Comparison of ENCODE assay signal across 8 cellular contexts in the genomic region with DNA sequence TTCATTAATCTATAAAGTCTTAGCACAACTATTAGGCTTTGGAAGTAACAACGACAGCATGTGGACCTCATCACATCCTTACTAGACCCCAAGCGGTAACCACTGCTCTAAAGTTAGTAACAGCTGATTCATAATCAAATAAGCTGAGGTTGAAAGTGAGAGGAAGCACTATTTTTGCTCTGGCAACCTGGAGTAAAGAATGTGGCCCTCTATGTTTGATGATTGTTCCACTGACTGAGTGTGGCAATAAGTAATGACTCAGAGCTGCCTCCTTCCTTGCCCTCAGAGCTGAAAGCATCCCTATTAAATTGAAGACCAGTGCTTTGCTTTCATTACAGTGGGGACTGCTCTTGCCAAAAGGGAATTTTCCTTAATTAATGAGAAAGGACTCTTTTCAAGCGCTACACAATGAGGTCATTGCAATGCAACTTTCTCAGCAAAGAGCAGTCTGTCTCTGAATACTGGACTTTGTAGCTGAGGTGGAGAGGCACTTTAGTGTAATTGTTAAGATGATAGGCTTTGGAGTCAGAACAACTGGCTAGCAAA.
DNase-seq lines count a peak whose midpoint lies in the region; ATAC-seq and TF ChIP-seq lines count a peak whose summit lies in the region.

No MANE protein-coding gene starts in this region.

- no peaks in the 10 kb centered on the region for H3K36me3 ChIP-seq in brain microvascular endothelial cell (replicated peaks)

- H3K27me3 ChIP-seq in brain microvascular endothelial cell (replicated peaks) = no peaks in the 10 kb centered on the region

- H3K36me3 Mint-ChIP-seq in WTC11 = peaks cover 49% of the 10 kb centered on the region

- H3K4me1 Mint-ChIP-seq in WTC11 = peaks cover 12% of the 10 kb centered on the region; the same call in 1 of the 2 replicates

- peaks cover 74% of the 10 kb centered on the region for H3K9me3 Mint-ChIP-seq in WTC11

- H3K4me3 ChIP-seq in brain microvascular endothelial cell (ENCODE audit: low read depth, low read length) = no peak overlapping the region

- ATAC-seq in GM21526 (IDR thresholded peaks at IDR 0.05; ENCODE audit: low FRiP score, unreplicated experiment) (peak; percentile 95), HG03565 (IDR thresholded peaks at IDR 0.05; ENCODE audit: unreplicated experiment) (peak; percentile 92), WTC11 (no peak)

- in situ Hi-C loops in G401 (cut with HindIII; ENCODE audit: low sequenced_read_pairs) (no loop called here), brain microvascular endothelial cell (cut with HindIII; ENCODE audit: low pct_ligation_motif_present, low sequenced_read_pairs) (no loop called here)

- POLR2A ChIA-PET in WTC11 (lab: Charles Lee) = no interaction called here

- peaks cover 8% of the 10 kb centered on the region; the same call in 1 of the 2 replicates for H3K27me3 Mint-ChIP-seq in WTC11 (ENCODE audit: low read depth)

- no peak overlapping the region for H3K27ac Mint-ChIP-seq in WTC11

- DNase-seq in G401 (ENCODE audit: low spot score) (peak; percentile 2), brain microvascular endothelial cell (peak; percentile 84), pons (ENCODE audit: low spot score) (peak; percentile 56), WTC11 (ENCODE audit: low spot score) (no peak), RPMI8226 (no peak)
- no peak for DNase-seq in effector CD4-positive, alpha-beta T cell

- TF ChIP-seq CTCF in brain microvascular endothelial cell (IDR thresholded peaks at IDR 0.05; ENCODE audit: low read depth, low read length, missing control alignments) (no peak), WTC11 (IDR thresholded peaks at IDR 0.05) (no peak)

- peak overlapping the region; percentile 81 for H3K27ac ChIP-seq in brain microvascular endothelial cell

- CTCF ChIA-PET in WTC11 (lab: Charles Lee) = no interaction called here

- no peak overlapping the region for H3K4me3 Mint-ChIP-seq in WTC11

TF ChIP-seq in WTC11, 78 proteins besides CTCF, POLR2A, EP300 and RAD21:
- TF ChIP-seq ZNF671 (CRISPR knock-in tag; IDR thresholded peaks at IDR 0.05) = no peak
- TF ChIP-seq, protein P1, sequence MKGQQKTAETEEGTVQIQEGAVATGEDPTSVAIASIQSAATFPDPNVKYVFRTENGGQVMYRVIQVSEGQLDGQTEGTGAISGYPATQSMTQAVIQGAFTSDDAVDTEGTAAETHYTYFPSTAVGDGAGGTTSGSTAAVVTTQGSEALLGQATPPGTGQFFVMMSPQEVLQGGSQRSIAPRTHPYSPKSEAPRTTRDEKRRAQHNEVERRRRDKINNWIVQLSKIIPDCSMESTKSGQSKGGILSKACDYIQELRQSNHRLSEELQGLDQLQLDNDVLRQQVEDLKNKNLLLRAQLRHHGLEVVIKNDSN (CRISPR knock-in tag; IDR thresholded peaks at IDR 0.05) = no peak
- TF ChIP-seq HMGXB4 (CRISPR knock-in tag; IDR thresholded peaks at IDR 0.05) = no peak
- no peak for TF ChIP-seq ZNF423 (CRISPR knock-in tag; IDR thresholded peaks at IDR 0.05)
- no peak for TF ChIP-seq NFE2L1 (CRISPR knock-in tag; IDR thresholded peaks at IDR 0.05)
- TF ChIP-seq, protein P2, sequence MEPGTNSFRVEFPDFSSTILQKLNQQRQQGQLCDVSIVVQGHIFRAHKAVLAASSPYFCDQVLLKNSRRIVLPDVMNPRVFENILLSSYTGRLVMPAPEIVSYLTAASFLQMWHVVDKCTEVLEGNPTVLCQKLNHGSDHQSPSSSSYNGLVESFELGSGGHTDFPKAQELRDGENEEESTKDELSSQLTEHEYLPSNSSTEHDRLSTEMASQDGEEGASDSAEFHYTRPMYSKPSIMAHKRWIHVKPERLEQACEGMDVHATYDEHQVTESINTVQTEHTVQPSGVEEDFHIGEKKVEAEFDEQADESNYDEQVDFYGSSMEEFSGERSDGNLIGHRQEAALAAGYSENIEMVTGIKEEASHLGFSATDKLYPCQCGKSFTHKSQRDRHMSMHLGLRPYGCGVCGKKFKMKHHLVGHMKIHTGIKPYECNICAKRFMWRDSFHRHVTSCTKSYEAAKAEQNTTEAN (CRISPR knock-in tag; IDR thresholded peaks at IDR 0.05) = no peak
- TF ChIP-seq ZNF232 (CRISPR knock-in tag; IDR thresholded peaks at IDR 0.05) = no peak
- TF ChIP-seq, protein P3, sequence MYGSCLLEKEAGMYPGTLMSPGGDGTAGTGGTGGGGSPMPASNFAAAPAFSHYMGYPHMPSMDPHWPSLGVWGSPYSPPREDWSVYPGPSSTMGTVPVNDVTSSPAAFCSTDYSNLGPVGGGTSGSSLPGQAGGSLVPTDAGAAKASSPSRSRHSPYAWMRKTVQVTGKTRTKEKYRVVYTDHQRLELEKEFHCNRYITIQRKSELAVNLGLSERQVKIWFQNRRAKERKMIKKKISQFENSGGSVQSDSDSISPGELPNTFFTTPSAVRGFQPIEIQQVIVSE (CRISPR knock-in tag; IDR thresholded peaks at IDR 0.05; ENCODE audit: borderline replicate concordance) = no peak
- TF ChIP-seq ATF1 (CRISPR knock-in tag; IDR thresholded peaks at IDR 0.05) = no peak
- TF ChIP-seq, protein P4, sequence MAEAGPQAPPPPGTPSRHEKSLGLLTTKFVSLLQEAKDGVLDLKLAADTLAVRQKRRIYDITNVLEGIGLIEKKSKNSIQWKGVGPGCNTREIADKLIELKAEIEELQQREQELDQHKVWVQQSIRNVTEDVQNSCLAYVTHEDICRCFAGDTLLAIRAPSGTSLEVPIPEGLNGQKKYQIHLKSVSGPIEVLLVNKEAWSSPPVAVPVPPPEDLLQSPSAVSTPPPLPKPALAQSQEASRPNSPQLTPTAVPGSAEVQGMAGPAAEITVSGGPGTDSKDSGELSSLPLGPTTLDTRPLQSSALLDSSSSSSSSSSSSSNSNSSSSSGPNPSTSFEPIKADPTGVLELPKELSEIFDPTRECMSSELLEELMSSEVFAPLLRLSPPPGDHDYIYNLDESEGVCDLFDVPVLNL (CRISPR knock-in tag; IDR thresholded peaks at IDR 0.05; ENCODE audit: borderline replicate concordance, low read depth) = no peak
- TF ChIP-seq, protein P5, sequence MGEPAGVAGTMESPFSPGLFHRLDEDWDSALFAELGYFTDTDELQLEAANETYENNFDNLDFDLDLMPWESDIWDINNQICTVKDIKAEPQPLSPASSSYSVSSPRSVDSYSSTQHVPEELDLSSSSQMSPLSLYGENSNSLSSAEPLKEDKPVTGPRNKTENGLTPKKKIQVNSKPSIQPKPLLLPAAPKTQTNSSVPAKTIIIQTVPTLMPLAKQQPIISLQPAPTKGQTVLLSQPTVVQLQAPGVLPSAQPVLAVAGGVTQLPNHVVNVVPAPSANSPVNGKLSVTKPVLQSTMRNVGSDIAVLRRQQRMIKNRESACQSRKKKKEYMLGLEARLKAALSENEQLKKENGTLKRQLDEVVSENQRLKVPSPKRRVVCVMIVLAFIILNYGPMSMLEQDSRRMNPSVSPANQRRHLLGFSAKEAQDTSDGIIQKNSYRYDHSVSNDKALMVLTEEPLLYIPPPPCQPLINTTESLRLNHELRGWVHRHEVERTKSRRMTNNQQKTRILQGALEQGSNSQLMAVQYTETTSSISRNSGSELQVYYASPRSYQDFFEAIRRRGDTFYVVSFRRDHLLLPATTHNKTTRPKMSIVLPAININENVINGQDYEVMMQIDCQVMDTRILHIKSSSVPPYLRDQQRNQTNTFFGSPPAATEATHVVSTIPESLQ (CRISPR knock-in tag; IDR thresholded peaks at IDR 0.05) = no peak
- no peak for TF ChIP-seq ZNF281 (CRISPR knock-in tag; IDR thresholded peaks at IDR 0.05)
- no peak for TF ChIP-seq ETV6 (CRISPR knock-in tag; IDR thresholded peaks at IDR 0.05)
- TF ChIP-seq NR2C2 (CRISPR knock-in tag; IDR thresholded peaks at IDR 0.05) = no peak

Comparison
In these comparisons a context has a peak if more than half of its experiments do, and no peak if none do; other contexts are left out.
1. DNase-seq: peak in G401 (single experiment), brain microvascular endothelial cell (single experiment) and pons (single experiment); none in WTC11 (single experiment), RPMI8226 (single experiment) and effector CD4-positive, alpha-beta T cell (single experiment).